In the genomic region with DNA sequence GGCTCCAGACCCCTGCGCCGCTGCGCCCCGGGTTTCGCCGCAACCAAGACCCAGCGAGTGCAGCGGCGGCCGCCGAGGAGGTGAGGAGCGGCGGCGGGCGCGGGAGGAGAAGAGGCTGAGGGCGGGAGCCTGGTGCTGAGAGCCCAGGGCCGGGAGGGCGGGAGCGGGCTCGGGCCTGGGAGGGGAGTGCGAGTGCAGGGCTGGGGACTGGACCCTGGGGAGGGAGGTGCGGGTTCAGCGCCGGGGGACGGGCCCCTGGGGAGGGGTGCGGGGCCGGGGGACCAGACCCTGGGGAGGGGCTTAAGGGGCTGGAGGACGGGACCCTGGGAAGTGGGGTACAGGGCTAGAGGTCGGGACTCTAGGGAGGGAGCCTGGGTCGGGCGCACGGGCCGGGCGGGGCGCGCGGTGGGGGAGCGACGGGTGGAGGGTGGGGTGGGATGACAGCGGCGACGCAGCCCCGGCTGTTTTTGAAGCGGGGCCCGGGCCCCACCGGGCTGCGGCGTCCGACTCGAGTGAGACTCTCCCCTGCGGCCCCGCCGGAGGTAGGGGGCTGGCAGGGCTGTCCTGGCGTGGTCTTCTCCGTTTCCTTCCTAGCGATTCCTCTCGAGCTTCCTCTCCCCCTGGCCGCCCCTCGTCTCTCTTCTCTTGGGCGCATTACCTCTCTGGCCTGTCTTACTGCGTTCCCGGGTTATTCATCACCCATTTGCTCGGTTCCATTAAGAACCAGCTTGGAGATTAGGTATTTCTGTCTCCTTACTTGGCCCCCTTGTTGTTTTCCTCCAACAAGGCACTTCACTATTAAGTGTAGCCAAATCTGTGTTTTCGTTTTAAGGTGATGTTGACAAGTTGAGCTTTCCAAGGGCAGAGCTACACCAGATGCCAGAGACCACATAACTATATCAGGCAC, we compare ENCODE assay signal across 8 cellular contexts. TPM values are rescaled to one million over a fixed set of nuclear protein-coding genes. Genes with fewer than 3 reads are reported as not detected.
A peak's percentile ranks its signal among the peaks of the same experiment; 100 is the strongest.
DNase-seq lines count a peak whose midpoint lies in the region; ATAC-seq and TF ChIP-seq lines count a peak whose summit lies in the region.

No MANE protein-coding gene starts in this region.

- peak overlapping the region; percentile 98 for H3K27ac ChIP-seq in RWPE1
- peak overlapping the region; percentile 34 for H3K27ac ChIP-seq in skeletal muscle tissue (ENCODE audit: low read depth, low read length)

- in situ Hi-C loops in astrocyte of the cerebellum (cut with HindIII; ENCODE audit: low sequenced_read_pairs) = no loop called here

- POLR2A ChIA-PET in RWPE1 (lab: Yijun Ruan, JAX; ENCODE audit: low non-redundant PET) = interaction anchor here (0.7 kb wide), 2 partner anchors 8 to 860 kb away, joined by 3 read pairs; no protein-coding TSS in a partner anchor

- H3K27me3 ChIP-seq in iPS-15b (ENCODE audit: control insufficient read depth, insufficient read depth, low read length) (no peaks in the 10 kb centered on the region), skeletal muscle tissue (ENCODE audit: control insufficient read depth in 3 of 3, insufficient read depth in 3 of 3, low read length in 3 of 3) (no peaks in the 10 kb centered on the region)

- peaks cover 8% of the 10 kb centered on the region for H3K36me3 ChIP-seq in iPS-15b (ENCODE audit: control insufficient read depth, insufficient read depth, low read length)
- H3K36me3 ChIP-seq in skeletal muscle tissue (ENCODE audit: control insufficient read depth in 3 of 3, insufficient read depth in 3 of 3, low read length in 3 of 3) = peaks cover 5 to 9% (median 7%) of the 10 kb centered on the region in 3 donors

- CTCF ChIA-PET in RWPE1 (lab: Yijun Ruan, JAX) = interaction anchor here (0.7 kb wide), 3 partner anchors 26 to 323 kb away, joined by 3 read pairs; no protein-coding TSS in a partner anchor

- H3K4me1 ChIP-seq in iPS-15b (ENCODE audit: control insufficient read depth, insufficient read depth, low read length) (peaks cover 10% of the 10 kb centered on the region), skeletal muscle tissue (ENCODE audit: control insufficient read depth in 3 of 3, insufficient read depth in 3 of 3, low read length in 3 of 3) (peaks cover 20 to 36% (median 24%) of the 10 kb centered on the region in 3 donors)

- TF ChIP-seq CTCF in RWPE1 (conservative IDR thresholded peaks at IDR 0.05; ENCODE audit: low read depth) (no peak), astrocyte of the cerebellum (IDR thresholded peaks at IDR 0.05; ENCODE audit: low read depth, low read length, missing control alignments) (no peak)

- H3K4me3 ChIP-seq in astrocyte of the cerebellum (ENCODE audit: low read depth, low read length) (peak overlapping the region; percentile 55), iPS-15b (ENCODE audit: low read depth, low read length) (peak overlapping the region; percentile 77), skeletal muscle tissue (ENCODE audit: low read length in 3 of 3) (peak overlapping the region; percentile 78 to 89 (median 87))

- ATAC-seq in GM18502 (IDR thresholded peaks at IDR 0.05; ENCODE audit: poor library complexity, unreplicated experiment) = peak; percentile 32
- peak; percentile 27 for ATAC-seq in HG02759 (IDR thresholded peaks at IDR 0.05; ENCODE audit: unreplicated experiment)

- DNase-seq in RWPE1 (ENCODE audit: low spot score) (peak; percentile 25), astrocyte of the cerebellum (ENCODE audit: low read depth) (no peak), DMS153 (lab: John Stamatoyannopoulos, UW) (no peak), AML-193 (lab: John Stamatoyannopoulos, UW) (no peak)

- H3K9me3 ChIP-seq in iPS-15b (ENCODE audit: control insufficient read depth, insufficient read depth, low read length) = no peaks in the 10 kb centered on the region
- no peaks in the 10 kb centered on the region for H3K9me3 ChIP-seq in skeletal muscle tissue (ENCODE audit: control insufficient read depth in 3 of 3, low read length in 3 of 3)

- H3K9ac ChIP-seq in iPS-15b (ENCODE audit: low read depth, low read length) = peak overlapping the region; percentile 76
- peak overlapping the region; percentile 65 to 82 (median 77) for H3K9ac ChIP-seq in skeletal muscle tissue (ENCODE audit: low read depth in 1 of 3, low read length in 3 of 3)

RNA-seq across cellular contexts. Expression of gene NUP50, which starts 0.7 kb away (rescaled TPM):
- total RNA-seq in skeletal muscle tissue = 19.8 TPM
